In the genomic region with DNA sequence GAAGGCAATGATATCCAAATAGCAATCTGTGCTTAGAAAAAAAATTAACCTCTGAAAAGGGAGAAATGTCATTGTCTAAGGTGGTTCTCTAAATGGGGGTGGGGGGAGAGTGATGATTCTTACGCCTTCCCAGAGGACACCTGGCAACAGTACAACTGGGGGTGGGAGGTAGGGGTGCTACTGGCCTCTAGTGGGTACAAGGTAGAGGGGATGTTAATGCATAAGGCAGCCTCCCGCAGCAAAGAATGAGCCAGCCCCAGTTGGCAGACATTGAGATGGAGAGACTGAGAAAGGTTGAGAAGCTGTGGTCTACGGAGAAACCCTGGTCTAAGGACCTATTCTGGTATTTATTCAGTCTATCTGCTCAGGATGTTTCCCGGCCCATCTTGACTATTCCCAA, we compare ENCODE assay signal across 24 cellular contexts.
"Had no signal": no experiment of that assay in that cellular context is flagged by ENCODE, and none has a peak within 500 bp of the region (broad histone marks: within the 10 kb centered on the region; RNA-seq: fewer than 3 reads in every experiment).

No MANE protein-coding gene starts in this region.

- ATAC-seq: activated CD4-positive, alpha-beta T cell treated with anti-CD3 and anti-CD28 coated beads for 36 hours; activated CD8-positive, alpha-beta memory T cell treated with anti-CD3 and anti-CD28 coated beads, Interleukin-2, amount 10 ng/mL, durations not matched to agents 7 days and 5 days; activated CD8-positive, alpha-beta T cell treated with anti-CD3 and anti-CD28 coated beads, Interleukin-2, amount 10 ng/mL, durations not matched to agents 7 days and 5 days; activated naive CD8-positive, alpha-beta T cell treated with anti-CD3 and anti-CD28 coated beads, Interleukin-2, amount 50 U/mL, for 24 hours; left cardiac atrium; left ventricle myocardium superior; right lobe of liver had no signal

- DNase-seq: activated CD4-positive, alpha-beta T cell treated with anti-CD3 and anti-CD28 coated beads for 36 hours; activated CD4-positive, CD25-positive, alpha-beta regulatory T cell; activated CD8-positive, alpha-beta memory T cell treated with anti-CD3 and anti-CD28 coated beads, Interleukin-2, amount 10 ng/mL, durations not matched to agents 7 days and 5 days; activated CD8-positive, alpha-beta T cell treated with anti-CD3 and anti-CD28 coated beads, Interleukin-2, amount 10 ng/mL, durations not matched to agents 7 days and 5 days; activated gamma-delta T cell; activated naive CD4-positive, alpha-beta T cell treated with anti-CD3 and anti-CD28 coated beads, Interleukin-2, amount 50 U/mL, for 16 hours; activated naive CD8-positive, alpha-beta T cell treated with anti-CD3 and anti-CD28 coated beads, Interleukin-2, amount 50 U/mL, for 24 hours; activated T-cell treated with anti-CD3 and anti-CD28 coated beads for 4 hours; central memory CD4-positive, alpha-beta T cell; foreskin keratinocyte; left cardiac atrium; left ventricle myocardium superior; ovary; right lobe of liver; stimulated activated CD4-positive, alpha-beta T cell treated with anti-CD3 and anti-CD28 coated beads, Interleukin-4, amount 100 ng/mL, for 1 hour; T-helper 2 cell; trophoblast cell had no signal

- H3K27me3 Mint-ChIP-seq: activated CD4-positive, alpha-beta T cell treated with anti-CD3 and anti-CD28 coated beads for 36 hours; activated CD8-positive, alpha-beta memory T cell treated with anti-CD3 and anti-CD28 coated beads, Interleukin-2, amount 10 ng/mL, durations not matched to agents 7 days and 5 days; activated naive CD8-positive, alpha-beta T cell treated with anti-CD3 and anti-CD28 coated beads, Interleukin-2, amount 50 U/mL, for 24 hours; progenitor cell of endocrine pancreas; stimulated activated naive CD8-positive, alpha-beta T cell treated with anti-CD3 and anti-CD28 coated beads, Interleukin-15, Interleukin-2, amounts not matched to agents 100 ng/mL and 50 ng/mL, for 24 hours had no signal

- H3K27ac Mint-ChIP-seq: activated CD4-positive, alpha-beta T cell treated with anti-CD3 and anti-CD28 coated beads for 36 hours; activated CD8-positive, alpha-beta memory T cell treated with anti-CD3 and anti-CD28 coated beads, Interleukin-2, amount 10 ng/mL, durations not matched to agents 7 days and 5 days; activated CD8-positive, alpha-beta T cell treated with anti-CD3 and anti-CD28 coated beads, Interleukin-2, amount 10 ng/mL, durations not matched to agents 7 days and 5 days; activated naive CD8-positive, alpha-beta T cell treated with anti-CD3 and anti-CD28 coated beads, Interleukin-2, amount 50 U/mL, for 24 hours; nephron; progenitor cell of endocrine pancreas; stimulated activated naive CD8-positive, alpha-beta T cell treated with anti-CD3 and anti-CD28 coated beads, Interleukin-15, Interleukin-2, amounts not matched to agents 100 ng/mL and 50 ng/mL, for 24 hours had no signal

- H3K36me3 ChIP-seq: breast epithelium, esophagus muscularis mucosa, neutrophil, ovary, right lobe of liver, thoracic aorta had no signal

- H3K27ac ChIP-seq: breast epithelium, esophagus muscularis mucosa, foreskin keratinocyte, neutrophil, ovary, right lobe of liver, thoracic aorta had no signal

- H3K4me1 ChIP-seq: breast epithelium, esophagus muscularis mucosa, right lobe of liver had no signal

- H3K36me3 Mint-ChIP-seq: activated CD8-positive, alpha-beta memory T cell treated with anti-CD3 and anti-CD28 coated beads, Interleukin-2, amount 10 ng/mL, durations not matched to agents 7 days and 5 days had no signal

- H3K9me3 Mint-ChIP-seq: activated naive CD8-positive, alpha-beta T cell treated with anti-CD3 and anti-CD28 coated beads, Interleukin-2, amount 50 U/mL, for 24 hours; nephron; stimulated activated naive CD8-positive, alpha-beta T cell treated with anti-CD3 and anti-CD28 coated beads, Interleukin-15, Interleukin-2, amounts not matched to agents 100 ng/mL and 50 ng/mL, for 24 hours had no signal

- H3K4me3 Mint-ChIP-seq: activated CD4-positive, alpha-beta T cell treated with anti-CD3 and anti-CD28 coated beads for 36 hours; activated CD8-positive, alpha-beta memory T cell treated with anti-CD3 and anti-CD28 coated beads, Interleukin-2, amount 10 ng/mL, durations not matched to agents 7 days and 5 days; activated CD8-positive, alpha-beta T cell treated with anti-CD3 and anti-CD28 coated beads, Interleukin-2, amount 10 ng/mL, durations not matched to agents 7 days and 5 days; activated naive CD8-positive, alpha-beta T cell treated with anti-CD3 and anti-CD28 coated beads, Interleukin-2, amount 50 U/mL, for 24 hours; nephron; stimulated activated naive CD8-positive, alpha-beta T cell treated with anti-CD3 and anti-CD28 coated beads, Interleukin-15, Interleukin-2, amounts not matched to agents 100 ng/mL and 50 ng/mL, for 24 hours had no signal

- H3K4me1 Mint-ChIP-seq: nephron had no signal

- H3K27me3 ChIP-seq: breast epithelium, foreskin keratinocyte, neutrophil, ovary, right lobe of liver had no signal

- H3K4me3 ChIP-seq: breast epithelium, esophagus muscularis mucosa, ovary, right lobe of liver, thoracic aorta had no signal

- H3K9me3 ChIP-seq: breast epithelium, esophagus muscularis mucosa, neutrophil, ovary, right lobe of liver, thoracic aorta had no signal
